In genomic region chr18:58671941-58672565, GRCh38 we compare ENCODE assay signal across 8 cellular contexts. TPM values are rescaled to one million over a fixed set of nuclear protein-coding genes. Genes with fewer than 3 reads are reported as not detected.
A peak's percentile ranks its signal among the peaks of the same experiment; 100 is the strongest.
DNase-seq lines count a peak whose midpoint lies in the region; ATAC-seq and TF ChIP-seq lines count a peak whose summit lies in the region.

No MANE protein-coding gene starts in this region.

- H3K27ac ChIP-seq in endodermal cell (ENCODE audit: low read depth, low read length): no peak overlapping the region
- peak overlapping the region; percentile 98 for H3K27ac ChIP-seq in vagina

- peaks cover 2% of the 10 kb centered on the region for H3K27me3 Mint-ChIP-seq in activated CD4-positive, alpha-beta T cell treated with anti-CD3 and anti-CD28 coated beads, Interleukin-2, amount 10 ng/mL, durations not matched to agents 24 days and 14 days
- peaks cover 9% of the 10 kb centered on the region for H3K27me3 Mint-ChIP-seq in endodermal cell (ENCODE audit: insufficient read depth)

- intact Hi-C loops in activated CD4-positive, alpha-beta T cell treated with anti-CD3 and anti-CD28 coated beads, Interleukin-2, amount 10 ng/mL, durations not matched to agents 24 days and 14 days (cut with micrococcal nuclease): loop anchor here (1.0 to 10.0 kb wide), 7 partner anchors 16 to 1085 kb away; partner anchors contain the start of genes FECH, LMAN1 and SEC11C
- intact Hi-C loops in vagina (cut with DNase I): no loop called here

- TF ChIP-seq CTCF in endodermal cell (conservative IDR thresholded peaks at IDR 0.05) (no peak), vagina (IDR thresholded peaks at IDR 0.05) (no peak)

- no peak for DNase-seq in activated CD4-positive, alpha-beta T cell treated with anti-CD3 and anti-CD28 coated beads, Interleukin-2, amount 10 ng/mL, durations not matched to agents 24 days and 14 days
- no peak for DNase-seq in activated CD4-positive, alpha-beta T cell treated with anti-CD3 and anti-CD28 coated beads, Interleukin-2, amount 50 U/mL, for 1 hour
- DNase-seq in RPMI7951 (ENCODE audit: low read depth) (peak; percentile 37), endodermal cell (no peak), mucosa of gallbladder (ENCODE audit: low spot score) (peak; percentile 30), vagina (ENCODE audit: extremely low spot score in 2 of 2) (no peak), putamen (ENCODE audit: low spot score) (no peak)

- no peaks in the 10 kb centered on the region for H3K36me3 ChIP-seq in endodermal cell (ENCODE audit: control insufficient read depth, insufficient read depth, low read length)
- no peaks in the 10 kb centered on the region for H3K36me3 ChIP-seq in vagina

- peaks cover 28% of the 10 kb centered on the region for H3K36me3 Mint-ChIP-seq in activated CD4-positive, alpha-beta T cell treated with anti-CD3 and anti-CD28 coated beads, Interleukin-2, amount 10 ng/mL, durations not matched to agents 24 days and 14 days (ENCODE audit: low read depth)
- H3K36me3 Mint-ChIP-seq in endodermal cell (ENCODE audit: low read depth): no peaks in the 10 kb centered on the region

- H3K4me3 ChIP-seq in endodermal cell (ENCODE audit: low read length) (peak overlapping the region; percentile 94), vagina (peak overlapping the region; percentile 76 to 78)

- no peaks in the 10 kb centered on the region for H3K4me1 ChIP-seq in endodermal cell (ENCODE audit: control insufficient read depth, insufficient read depth, low read length)
- H3K4me1 ChIP-seq in vagina: peaks cover 33% of the 10 kb centered on the region

- H3K4me1 Mint-ChIP-seq in activated CD4-positive, alpha-beta T cell treated with anti-CD3 and anti-CD28 coated beads, Interleukin-2, amount 10 ng/mL, durations not matched to agents 24 days and 14 days: peaks cover 66% of the 10 kb centered on the region
- peaks cover 10% of the 10 kb centered on the region for H3K4me1 Mint-ChIP-seq in endodermal cell

- H3K9me3 Mint-ChIP-seq in activated CD4-positive, alpha-beta T cell treated with anti-CD3 and anti-CD28 coated beads, Interleukin-2, amount 10 ng/mL, durations not matched to agents 24 days and 14 days: no peaks in the 10 kb centered on the region
- no peaks in the 10 kb centered on the region for H3K9me3 Mint-ChIP-seq in endodermal cell

- H3K9ac ChIP-seq in endodermal cell (ENCODE audit: extremely low read depth, low read length, poor library complexity, severe bottlenecking): peak overlapping the region; percentile 56

- H3K27ac Mint-ChIP-seq in activated CD4-positive, alpha-beta T cell treated with anti-CD3 and anti-CD28 coated beads, Interleukin-2, amount 10 ng/mL, durations not matched to agents 24 days and 14 days: peak overlapping the region; percentile 92
- H3K27ac Mint-ChIP-seq in endodermal cell: peak overlapping the region; percentile 85

- peak overlapping the region; percentile 98 for H3K4me3 Mint-ChIP-seq in activated CD4-positive, alpha-beta T cell treated with anti-CD3 and anti-CD28 coated beads, Interleukin-2, amount 10 ng/mL, durations not matched to agents 24 days and 14 days
- peak overlapping the region; percentile 84 for H3K4me3 Mint-ChIP-seq in endodermal cell

- WGBS in endodermal cell (ENCODE audit: insufficient coverage in 1 of 2, insufficient read length in 1 of 2), 2 experiments: 0 to 5% methylated on average over 2 to 24 of the region's 25 CpGs

- peaks cover 5% of the 10 kb centered on the region for H3K27me3 ChIP-seq in endodermal cell (ENCODE audit: control insufficient read depth, insufficient read depth, low read length, poor library complexity, severe bottlenecking)
- H3K27me3 ChIP-seq in vagina: no peaks in the 10 kb centered on the region

- no peak for TF ChIP-seq POLR2A in vagina (IDR thresholded peaks at IDR 0.05)

- peak; percentile 25 for ATAC-seq in HG02870 (IDR thresholded peaks at IDR 0.05; ENCODE audit: unreplicated experiment)

- H3K9me3 ChIP-seq in endodermal cell (ENCODE audit: control insufficient read depth, low read length): no peaks in the 10 kb centered on the region
- no peaks in the 10 kb centered on the region for H3K9me3 ChIP-seq in vagina

RNA-seq across cellular contexts. Expression of gene MALT1, which starts 0.8 kb away (rescaled TPM):
- 22.7 and 24.9 TPM in 2 replicates for total RNA-seq in activated CD4-positive, alpha-beta T cell treated with anti-CD3 and anti-CD28 coated beads, Interleukin-2, amount 10 ng/mL, durations not matched to agents 24 days and 14 days
- 35.8 and 45.7 TPM in 2 replicates for total RNA-seq in RPMI7951 (2014; rRNA removed; shearing (Covaris generic))
- total RNA-seq in endodermal cell (10 to 100 TPM; 14.0 to 22.1 TPM), mucosa of gallbladder (20.8 TPM), vagina (35.8 TPM)
- 20.9 TPM for polyA plus RNA-seq in endodermal cell (2013, experiment 1 of 2)
- 20.2 TPM for polyA plus RNA-seq in endodermal cell (2013, experiment 2 of 2)

RNA-seq across cellular contexts. Expression of gene ALPK2, which starts 43.2 kb away (rescaled TPM):
- 0.07 and 0.23 TPM in 2 replicates for total RNA-seq in activated CD4-positive, alpha-beta T cell treated with anti-CD3 and anti-CD28 coated beads, Interleukin-2, amount 10 ng/mL, durations not matched to agents 24 days and 14 days
- total RNA-seq in RPMI7951 (2014; rRNA removed; shearing (Covaris generic)): 13.6 and 16.6 TPM in 2 replicates
- total RNA-seq in endodermal cell: 1 to 10 TPM; 1.6 to 4.2 TPM
- 7.4 TPM for polyA plus RNA-seq in endodermal cell (2013, experiment 1 of 2)
- polyA plus RNA-seq in endodermal cell (2013, experiment 2 of 2): 7.8 TPM
- total RNA-seq in mucosa of gallbladder: 0.20 TPM
- total RNA-seq in vagina: 2.2 TPM

Comparison
In these comparisons a context has a peak if more than half of its experiments do, and no peak if none do; other contexts are left out.
1. DNase-seq: peak in RPMI7951 (single experiment) and mucosa of gallbladder (single experiment); none in activated CD4-positive, alpha-beta T cell treated with anti-CD3 and anti-CD28 coated beads, Interleukin-2, amount 10 ng/mL, durations not matched to agents 24 days and 14 days (single experiment), activated CD4-positive, alpha-beta T cell treated with anti-CD3 and anti-CD28 coated beads, Interleukin-2, amount 50 U/mL, for 1 hour (single experiment), endodermal cell (single experiment), vagina (0 of 2) and putamen (single experiment).